In genomic region chr17:80374732-80375118, GRCh38 we compare ENCODE assay signal across 18 cellular contexts. TPM values are rescaled to one million over a fixed set of nuclear protein-coding genes. Genes with fewer than 3 reads are reported as not detected.
A peak's percentile ranks its signal among the peaks of the same experiment; 100 is the strongest.
DNase-seq lines count a peak whose midpoint lies in the region; ATAC-seq, FAIRE-seq and TF ChIP-seq lines count a peak whose summit lies in the region.
"Had no signal": no experiment of that assay in that cellular context is flagged by ENCODE, and none has a peak within 500 bp of the region (broad histone marks: within the 10 kb centered on the region; RNA-seq: fewer than 3 reads in every experiment).

No MANE protein-coding gene starts in this region.

- no peak overlapping the region for H3K4me2 ChIP-seq in K562 (ENCODE audit: insufficient read depth, low read length)
- H3K4me2 ChIP-seq: BLaER1 had no signal

- H3K27ac Mint-ChIP-seq in activated CD8-positive, alpha-beta T cell treated with anti-CD3 and anti-CD28 coated beads for 36 hours: peak overlapping the region; percentile 67
- H3K27ac Mint-ChIP-seq in activated CD8-positive, alpha-beta T cell treated with anti-CD3 and anti-CD28 coated beads, Interleukin-2, amount 10 ng/mL, durations not matched to agents 7 days and 5 days: no peak overlapping the region
- peak overlapping the region; percentile 40 to 86 for H3K27ac Mint-ChIP-seq in stimulated activated naive CD8-positive, alpha-beta T cell treated with anti-CD3 and anti-CD28 coated beads, Interleukin-15, amount 100 ng/mL, for 72 hours

- H3K36me3 ChIP-seq in K562 (ENCODE audit: control insufficient read depth, insufficient read depth, low read length): peaks cover 67% of the 10 kb centered on the region; the same call in 2 of the 3 replicates

- BruUV-seq in K562 (replicated peaks; lab: Mats Ljungman, UMichigan): no TSS peak

- H3K27me3 ChIP-seq in K562 (ENCODE audit: control insufficient read depth in 2 of 2, insufficient read depth in 2 of 2, low read length in 2 of 2): no peaks in the 10 kb centered on the region
- H3K27me3 ChIP-seq: BLaER1 had no signal

- TF ChIP-seq RAD21 in K562 (CRISPR knock-in tag; conservative IDR thresholded peaks at IDR 0.05 in 1 of 2, IDR thresholded peaks at IDR 0.05 in 1 of 2): no peak

- no peak overlapping the region for H3K4me3 Mint-ChIP-seq in activated CD8-positive, alpha-beta T cell treated with anti-CD3 and anti-CD28 coated beads for 36 hours
- no peak overlapping the region for H3K4me3 Mint-ChIP-seq in activated CD8-positive, alpha-beta T cell treated with anti-CD3 and anti-CD28 coated beads, Interleukin-2, amount 10 ng/mL, durations not matched to agents 7 days and 5 days
- no peak overlapping the region for H3K4me3 Mint-ChIP-seq in stimulated activated naive CD8-positive, alpha-beta T cell treated with anti-CD3 and anti-CD28 coated beads, Interleukin-15, amount 100 ng/mL, for 72 hours
- H3K4me3 Mint-ChIP-seq: CD4-positive, alpha-beta memory T cell had no signal

- intact Hi-C loops in activated CD8-positive, alpha-beta T cell treated with anti-CD3 and anti-CD28 coated beads for 36 hours (cut with micrococcal nuclease): no loop called here
- intact Hi-C loops in K562 (cut with micrococcal nuclease): no loop called here

- 87% methylated on average over 3 of the region's 3 CpGs for WGBS in K562 (ENCODE audit: insufficient coverage, low coverage, missing lambda C conversion rate)

- DNase-seq in activated CD8-positive, alpha-beta T cell treated with anti-CD3 and anti-CD28 coated beads for 36 hours: no peak
- DNase-seq in activated CD8-positive, alpha-beta T cell treated with anti-CD3 and anti-CD28 coated beads, Interleukin-2, amount 10 ng/mL, durations not matched to agents 7 days and 5 days: no peak
- no peak for DNase-seq in stimulated activated naive CD8-positive, alpha-beta T cell treated with anti-CD3 and anti-CD28 coated beads, Interleukin-15, amount 100 ng/mL, for 72 hours
- DNase-seq in stimulated activated naive CD8-positive, alpha-beta T cell treated with anti-CD3 and anti-CD28 coated beads, Interleukin-15, Interleukin-2, amounts not matched to agents 100 U/mL and 50 U/mL, for 24 hours: no peak
- DNase-seq in K562 (ENCODE audit: extremely low read depth in 1 of 4, low spot score in 3 of 4) (no peak), mucosa of gallbladder (ENCODE audit: low spot score) (no peak)
- DNase-seq: CD4-positive, alpha-beta memory T cell; DMS153; GDM1; H9; NCI-H1417 treated with DMSO at 0.1 percent for 48 hours; NCI-H1930; NCI-H345; NCI-H524 treated with DMSO at 0.1 percent for 48 hours; SHP77 treated with DMSO at 0.1 percent for 48 hours had no signal

- H4K20me1 ChIP-seq in K562 (replicated peaks; ENCODE audit: control insufficient read depth, insufficient read depth, low read length): no peaks in the 10 kb centered on the region

- no peak for TF ChIP-seq EP300 in K562 (IDR thresholded peaks at IDR 0.05; ENCODE audit: low read length)

- no peaks in the 10 kb centered on the region for H3K4me1 ChIP-seq in K562 (replicated peaks in 1 of 2; ENCODE audit: control insufficient read depth in 2 of 2, insufficient read depth in 2 of 2, low read length in 2 of 2)
- H3K4me1 ChIP-seq: BLaER1 had no signal

- H3K36me3 Mint-ChIP-seq in activated CD8-positive, alpha-beta T cell treated with anti-CD3 and anti-CD28 coated beads for 36 hours (ENCODE audit: low read depth): peaks cover 64% of the 10 kb centered on the region
- H3K36me3 Mint-ChIP-seq in activated CD8-positive, alpha-beta T cell treated with anti-CD3 and anti-CD28 coated beads, Interleukin-2, amount 10 ng/mL, durations not matched to agents 7 days and 5 days (ENCODE audit: low read depth): peaks cover 91% of the 10 kb centered on the region

- H3K4me3 ChIP-seq in K562: no peak overlapping the region
- H3K4me3 ChIP-seq: BLaER1 had no signal

- no peak overlapping the region for H3K27ac ChIP-seq in K562 (ENCODE audit: extremely low read depth, low read depth, low read length)
- H3K27ac ChIP-seq: BLaER1, HL-60 had no signal

- CTCF ChIA-PET in activated CD8-positive, alpha-beta T cell treated with anti-CD3 and anti-CD28 coated beads for 36 hours (lab: Charles Lee): no interaction called here
- CTCF ChIA-PET in activated CD8-positive, alpha-beta T cell treated with anti-CD3 and anti-CD28 coated beads, Interleukin-2, amount 10 ng/mL, durations not matched to agents 7 days and 5 days (lab: Charles Lee): no interaction called here
- CTCF ChIA-PET in K562 (lab: Yijun Ruan, JAX; ENCODE audit: low intra/inter-chr PET ratio): no interaction called here

- in situ Hi-C loops in K562 (cut with MboI): no loop called here

- no peaks in the 10 kb centered on the region for H3K27me3 Mint-ChIP-seq in activated CD8-positive, alpha-beta T cell treated with anti-CD3 and anti-CD28 coated beads for 36 hours
- H3K27me3 Mint-ChIP-seq in activated CD8-positive, alpha-beta T cell treated with anti-CD3 and anti-CD28 coated beads, Interleukin-2, amount 10 ng/mL, durations not matched to agents 7 days and 5 days (ENCODE audit: low read depth): no peaks in the 10 kb centered on the region
- H3K27me3 Mint-ChIP-seq in stimulated activated naive CD8-positive, alpha-beta T cell treated with anti-CD3 and anti-CD28 coated beads, Interleukin-15, amount 100 ng/mL, for 72 hours: no peaks in the 10 kb centered on the region
- H3K27me3 Mint-ChIP-seq: CD4-positive, alpha-beta memory T cell had no signal

- peaks cover 2% of the 10 kb centered on the region for H3K9me1 ChIP-seq in K562 (ENCODE audit: control insufficient read depth, insufficient read depth, low read length)

- no peak for TF ChIP-seq POLR2A in K562 (conservative IDR thresholded peaks at IDR 0.05)

- H3K9me3 Mint-ChIP-seq in activated CD8-positive, alpha-beta T cell treated with anti-CD3 and anti-CD28 coated beads for 36 hours: no peaks in the 10 kb centered on the region
- H3K9me3 Mint-ChIP-seq in activated CD8-positive, alpha-beta T cell treated with anti-CD3 and anti-CD28 coated beads, Interleukin-2, amount 10 ng/mL, durations not matched to agents 7 days and 5 days (ENCODE audit: insufficient read depth): no peaks in the 10 kb centered on the region
- H3K9me3 Mint-ChIP-seq in stimulated activated naive CD8-positive, alpha-beta T cell treated with anti-CD3 and anti-CD28 coated beads, Interleukin-15, amount 100 ng/mL, for 72 hours: no peaks in the 10 kb centered on the region
- H3K9me3 Mint-ChIP-seq: CD4-positive, alpha-beta memory T cell; H9 had no signal

- POLR2A ChIA-PET in activated CD8-positive, alpha-beta T cell treated with anti-CD3 and anti-CD28 coated beads for 36 hours (lab: Charles Lee): no interaction called here
- POLR2A ChIA-PET in activated CD8-positive, alpha-beta T cell treated with anti-CD3 and anti-CD28 coated beads, Interleukin-2, amount 10 ng/mL, durations not matched to agents 7 days and 5 days (lab: Charles Lee): no interaction called here
- POLR2A ChIA-PET in K562 (lab: Yijun Ruan, JAX): interaction anchor here (2.3 kb wide), 1 partner anchor 13 kb away, joined by 7 read pairs; no protein-coding TSS in a partner anchor

- H2AFZ ChIP-seq in K562 (ENCODE audit: low read depth, low read length): no peak overlapping the region

- no peak for TF ChIP-seq CTCF in activated CD8-positive, alpha-beta T cell treated with anti-CD3 and anti-CD28 coated beads for 36 hours (IDR thresholded peaks at IDR 0.05)
- no peak for TF ChIP-seq CTCF in K562 (IDR thresholded peaks at IDR 0.05 in 2 of 3, conservative IDR thresholded peaks at IDR 0.05 in 1 of 3; ENCODE audit: insufficient read depth in 2 of 3, low read depth in 1 of 3, low read length in 3 of 3)

- no peak for FAIRE-seq in K562 (lab: Jason Lieb, UNC)

- no peak overlapping the region for H3K9ac ChIP-seq in K562 (ENCODE audit: insufficient read depth in 1 of 2, low read depth in 2 of 2, low read length in 2 of 2)
- H3K9ac ChIP-seq: BLaER1 had no signal

- no peak for ATAC-seq in activated CD8-positive, alpha-beta T cell treated with anti-CD3 and anti-CD28 coated beads for 36 hours
- no peak for ATAC-seq in activated CD8-positive, alpha-beta T cell treated with anti-CD3 and anti-CD28 coated beads, Interleukin-2, amount 10 ng/mL, durations not matched to agents 7 days and 5 days
- no peak for ATAC-seq in stimulated activated naive CD8-positive, alpha-beta T cell treated with anti-CD3 and anti-CD28 coated beads, Interleukin-15, amount 100 ng/mL, for 72 hours
- ATAC-seq in stimulated activated naive CD8-positive, alpha-beta T cell treated with anti-CD3 and anti-CD28 coated beads, Interleukin-15, Interleukin-2, amounts not matched to agents 100 U/mL and 50 U/mL, for 24 hours: no peak
- ATAC-seq in K562 (no peak), HG03432 (IDR thresholded peaks at IDR 0.05; ENCODE audit: unreplicated experiment) (no peak)

- H3K4me1 Mint-ChIP-seq in activated CD8-positive, alpha-beta T cell treated with anti-CD3 and anti-CD28 coated beads for 36 hours (ENCODE audit: low read depth): no peaks in the 10 kb centered on the region
- no peaks in the 10 kb centered on the region for H3K4me1 Mint-ChIP-seq in activated CD8-positive, alpha-beta T cell treated with anti-CD3 and anti-CD28 coated beads, Interleukin-2, amount 10 ng/mL, durations not matched to agents 7 days and 5 days (ENCODE audit: low read depth)
- H3K4me1 Mint-ChIP-seq in stimulated activated naive CD8-positive, alpha-beta T cell treated with anti-CD3 and anti-CD28 coated beads, Interleukin-15, amount 100 ng/mL, for 72 hours: no peaks in the 10 kb centered on the region

- H3K9me3 ChIP-seq in K562 (replicated peaks; ENCODE audit: control insufficient read depth, insufficient read depth, low read depth, low read length): no peaks in the 10 kb centered on the region
- H3K9me3 ChIP-seq: BLaER1 had no signal

- no peaks in the 10 kb centered on the region for H3K79me2 ChIP-seq in K562 (ENCODE audit: control insufficient read depth, insufficient read depth, low read length)

RNA-seq across cellular contexts. Expression of gene ENDOV, which starts 40.2 kb away (rescaled TPM):
- 10 to 100 TPM; 16.8 to 18.1 TPM for total RNA-seq in activated CD8-positive, alpha-beta T cell treated with anti-CD3 and anti-CD28 coated beads for 36 hours
- 10 to 100 TPM; 15.7 to 18.7 TPM for total RNA-seq in activated CD8-positive, alpha-beta T cell treated with anti-CD3 and anti-CD28 coated beads, Interleukin-2, amount 10 ng/mL, durations not matched to agents 7 days and 5 days
- 28.5 and 57.0 TPM in 2 replicates for total RNA-seq in K562 (2011; cell fraction: chromatin; rRNA removed; ENCODE audit: low replicate concordance)
- total RNA-seq in K562 (2011; cell fraction: nucleolus; rRNA removed): 34.7 and 37.9 TPM in 2 replicates
- 40.0 and 51.1 TPM in 2 replicates for total RNA-seq in K562 (2011; cell fraction: nucleoplasm; rRNA removed)
- total RNA-seq in K562 (2014; rRNA removed) (3.1 and 5.2 TPM in 2 replicates), K562 (2014; rRNA removed; fragmentation: Illumina TruSeq; extraction: Trizol) (2.0 and 2.3 TPM in 2 replicates), K562 (2015; rRNA removed; fragmentation: Illumina TruSeq; extraction: Trizol) (2.8 and 3.7 TPM in 2 replicates), K562 (2021) (7.1 and 7.3 TPM in 2 replicates), mucosa of gallbladder (26.2 TPM)
- polyA plus RNA-seq in K562 (2011; rRNA removed) (7.9 and 8.2 TPM in 2 replicates), K562 (2014; fragmentation: Illumina TruSeq; extraction: Trizol) (4.3 and 5.0 TPM in 2 replicates), K562 (2014; fragmentation: Nextera tagmentation; extraction: Ambion mirVana) (1 to 10 TPM; 1.2 to 3.2 TPM), K562 (2014; rRNA removed) (3.8 and 5.6 TPM in 2 replicates)
- polyA plus RNA-seq in K562 (2011; cell fraction: cytosol; rRNA removed): 6.6 and 8.3 TPM in 2 replicates
- 11.9 and 21.5 TPM in 2 replicates for polyA plus RNA-seq in K562 (2011; cell fraction: nucleus; rRNA removed)
- polyA plus RNA-seq in K562 (2012): 7.7 and 9.4 TPM in 2 replicates
- polyA minus RNA-seq in K562 (2011; rRNA and poly(A)+ RNA removed): 5.5 and 6.0 TPM in 2 replicates
- polyA minus RNA-seq in K562 (2011; cell fraction: cytosol; rRNA and poly(A)+ RNA removed): 2.5 and 3.7 TPM in 2 replicates
- polyA minus RNA-seq in K562 (2011; cell fraction: nucleus; rRNA and poly(A)+ RNA removed): 8.9 and 14.3 TPM in 2 replicates
